Comparison of ENCODE assay signal across 1 cellular context in genomic region chr11:5131584-5132335, GRCh38.
TF ChIP-seq lines count a peak whose summit lies in the region.

No MANE protein-coding gene starts in this region.

TF ChIP-seq in K562, 482 proteins besides CTCF, POLR2A, EP300 and RAD21 (continues in another document):
- TF ChIP-seq NEUROD1 (IDR thresholded peaks at IDR 0.05; ENCODE audit: borderline replicate concordance, low read depth, low read length, partially characterized antibody) (peak; percentile 37), YBX1 (IDR thresholded peaks at IDR 0.05) (no peak), ETV6 (IDR thresholded peaks at IDR 0.05; ENCODE audit: borderline replicate concordance in 1 of 2, low read depth in 2 of 2, low read length in 1 of 2) (no peak), ETV6 (CRISPR knock-in tag; IDR thresholded peaks at IDR 0.05; ENCODE audit: borderline replicate concordance) (no peak), HMGN3 (IDR thresholded peaks at IDR 0.05; ENCODE audit: borderline replicate concordance, extremely low read depth, insufficient read length, low read depth, low read length) (no peak), POLR3G (IDR thresholded peaks at IDR 0.05; ENCODE audit: extremely low read depth, insufficient read length, insufficient replicate concordance) (no peak), NFIC (IDR thresholded peaks at IDR 0.05) (peak; percentile 86), XRCC4 (IDR thresholded peaks at IDR 0.05; ENCODE audit: extremely low read depth, insufficient read depth, insufficient read length) (no peak), ZBTB49 (CRISPR knock-in tag; IDR thresholded peaks at IDR 0.05; ENCODE audit: borderline replicate concordance) (no peak), ATF1 (CRISPR knock-in tag; IDR thresholded peaks at IDR 0.05) (no peak), ATF1 (tag; IDR thresholded peaks at IDR 0.05) (peak; percentile 60; the same call in 1 of the 2 replicates), ZFP30 (CRISPR knock-in tag; IDR thresholded peaks at IDR 0.05; ENCODE audit: borderline replicate concordance) (peak; percentile 53; the same call in 1 of the 2 replicates), CAMTA2 (CRISPR knock-in tag; conservative IDR thresholded peaks at IDR 0.05) (no peak), POLR2G (IDR thresholded peaks at IDR 0.05; ENCODE audit: low read depth, low read length) (no peak), ZNF224 (CRISPR knock-in tag; IDR thresholded peaks at IDR 0.05) (no peak), ZNF507 (tag; conservative IDR thresholded peaks at IDR 0.05) (no peak), SETDB1 (IDR thresholded peaks at IDR 0.05; ENCODE audit: low read length) (no peak), ID3 (CRISPR knock-in tag; IDR thresholded peaks at IDR 0.05) (no peak), ID3 (tag; IDR thresholded peaks at IDR 0.05) (peak; percentile 66), ARID1B (IDR thresholded peaks at IDR 0.05) (peak; percentile 96), HOMEZ (CRISPR knock-in tag; IDR thresholded peaks at IDR 0.05) (no peak), ZNF121 (CRISPR knock-in tag; conservative IDR thresholded peaks at IDR 0.05) (no peak), RFX1 (IDR thresholded peaks at IDR 0.05) (no peak), ZC3H8 (IDR thresholded peaks at IDR 0.05) (no peak), MAFF (IDR thresholded peaks at IDR 0.05; ENCODE audit: low read length) (no peak), KLF6 (CRISPR knock-in tag; IDR thresholded peaks at IDR 0.05; ENCODE audit: borderline replicate concordance) (no peak), RBM25 (IDR thresholded peaks at IDR 0.05; ENCODE audit: low read depth, low read length, severe bottlenecking) (no peak), ZNF584 (CRISPR knock-in tag; IDR thresholded peaks at IDR 0.05; ENCODE audit: low read depth) (no peak), HDAC2 (IDR thresholded peaks at IDR 0.05) (peak; percentile 63; the same call in 1 of the 2 replicates), PTTG1 (tag; IDR thresholded peaks at IDR 0.05; ENCODE audit: low read depth) (no peak), NR3C1 (CRISPR knock-in tag; IDR thresholded peaks at IDR 0.05) (no peak), TAF9B (IDR thresholded peaks at IDR 0.05; ENCODE audit: partially characterized antibody) (peak; percentile 49), TAF15 (IDR thresholded peaks at IDR 0.05; ENCODE audit: low read depth, low read length) (no peak), ZC3H4 (CRISPR knock-in tag; IDR thresholded peaks at IDR 0.05; ENCODE audit: borderline replicate concordance) (no peak), POLR2AphosphoS5 (IDR thresholded peaks at IDR 0.05; ENCODE audit: control insufficient read depth, insufficient read depth, low read depth, low read length) (peak; percentile 93; the same call in 1 of the 2 replicates), BHLHE40 (IDR thresholded peaks at IDR 0.05; ENCODE audit: low read length) (peak; percentile 69), KLF13 (tag; IDR thresholded peaks at IDR 0.05; ENCODE audit: borderline replicate concordance, low read depth) (no peak), KDM1A (IDR thresholded peaks at IDR 0.05) (peak; percentile 79 to 88), LEF1 (IDR thresholded peaks at IDR 0.05) (peak; percentile 86), SMAD1 (IDR thresholded peaks at IDR 0.05; ENCODE audit: low read depth, low read length, partially characterized antibody) (peak; percentile 67), TRIM24 (IDR thresholded peaks at IDR 0.05) (peak; percentile 66 to 89; a peak in 3 of 4 replicates), NR2C2 (CRISPR knock-in tag; IDR thresholded peaks at IDR 0.05) (no peak), NR2C2 (tag; IDR thresholded peaks at IDR 0.05) (0 out of 2 replicates have a peak, but pooled peaks have one; percentile 21), ZNF316 (IDR thresholded peaks at IDR 0.05) (no peak), HSF4 (CRISPR knock-in tag; IDR thresholded peaks at IDR 0.05; ENCODE audit: borderline replicate concordance) (0 out of 2 replicates have a peak, but pooled peaks have one; percentile 54), ZNF561 (CRISPR knock-in tag; conservative IDR thresholded peaks at IDR 0.05) (no peak), POLR2B (IDR thresholded peaks at IDR 0.05; ENCODE audit: low read depth, partially characterized antibody) (no peak), CBX3 (IDR thresholded peaks at IDR 0.05; ENCODE audit: borderline replicate concordance in 1 of 2, low read length in 2 of 2) (peak in 1 of 2 experiments; percentile 85; a peak in 2 of 3 replicates)
- TF ChIP-seq, protein P1, sequence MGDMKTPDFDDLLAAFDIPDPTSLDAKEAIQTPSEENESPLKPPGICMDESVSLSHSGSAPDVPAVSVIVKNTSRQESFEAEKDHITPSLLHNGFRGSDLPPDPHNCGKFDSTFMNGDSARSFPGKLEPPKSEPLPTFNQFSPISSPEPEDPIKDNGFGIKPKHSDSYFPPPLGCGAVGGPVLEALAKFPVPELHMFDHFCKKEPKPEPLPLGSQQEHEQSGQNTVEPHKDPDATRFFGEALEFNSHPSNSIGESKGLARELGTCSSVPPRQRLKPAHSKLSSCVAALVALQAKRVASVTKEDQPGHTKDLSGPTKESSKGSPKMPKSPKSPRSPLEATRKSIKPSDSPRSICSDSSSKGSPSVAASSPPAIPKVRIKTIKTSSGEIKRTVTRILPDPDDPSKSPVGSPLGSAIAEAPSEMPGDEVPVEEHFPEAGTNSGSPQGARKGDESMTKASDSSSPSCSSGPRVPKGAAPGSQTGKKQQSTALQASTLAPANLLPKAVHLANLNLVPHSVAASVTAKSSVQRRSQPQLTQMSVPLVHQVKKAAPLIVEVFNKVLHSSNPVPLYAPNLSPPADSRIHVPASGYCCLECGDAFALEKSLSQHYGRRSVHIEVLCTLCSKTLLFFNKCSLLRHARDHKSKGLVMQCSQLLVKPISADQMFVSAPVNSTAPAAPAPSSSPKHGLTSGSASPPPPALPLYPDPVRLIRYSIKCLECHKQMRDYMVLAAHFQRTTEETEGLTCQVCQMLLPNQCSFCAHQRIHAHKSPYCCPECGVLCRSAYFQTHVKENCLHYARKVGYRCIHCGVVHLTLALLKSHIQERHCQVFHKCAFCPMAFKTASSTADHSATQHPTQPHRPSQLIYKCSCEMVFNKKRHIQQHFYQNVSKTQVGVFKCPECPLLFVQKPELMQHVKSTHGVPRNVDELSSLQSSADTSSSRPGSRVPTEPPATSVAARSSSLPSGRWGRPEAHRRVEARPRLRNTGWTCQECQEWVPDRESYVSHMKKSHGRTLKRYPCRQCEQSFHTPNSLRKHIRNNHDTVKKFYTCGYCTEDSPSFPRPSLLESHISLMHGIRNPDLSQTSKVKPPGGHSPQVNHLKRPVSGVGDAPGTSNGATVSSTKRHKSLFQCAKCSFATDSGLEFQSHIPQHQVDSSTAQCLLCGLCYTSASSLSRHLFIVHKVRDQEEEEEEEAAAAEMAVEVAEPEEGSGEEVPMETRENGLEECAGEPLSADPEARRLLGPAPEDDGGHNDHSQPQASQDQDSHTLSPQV (IDR thresholded peaks at IDR 0.05) = peak; percentile 97
- TF ChIP-seq, protein P2, sequence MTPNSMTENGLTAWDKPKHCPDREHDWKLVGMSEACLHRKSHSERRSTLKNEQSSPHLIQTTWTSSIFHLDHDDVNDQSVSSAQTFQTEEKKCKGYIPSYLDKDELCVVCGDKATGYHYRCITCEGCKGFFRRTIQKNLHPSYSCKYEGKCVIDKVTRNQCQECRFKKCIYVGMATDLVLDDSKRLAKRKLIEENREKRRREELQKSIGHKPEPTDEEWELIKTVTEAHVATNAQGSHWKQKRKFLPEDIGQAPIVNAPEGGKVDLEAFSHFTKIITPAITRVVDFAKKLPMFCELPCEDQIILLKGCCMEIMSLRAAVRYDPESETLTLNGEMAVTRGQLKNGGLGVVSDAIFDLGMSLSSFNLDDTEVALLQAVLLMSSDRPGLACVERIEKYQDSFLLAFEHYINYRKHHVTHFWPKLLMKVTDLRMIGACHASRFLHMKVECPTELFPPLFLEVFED (CRISPR knock-in tag; conservative IDR thresholded peaks at IDR 0.05) = no peak
- TF ChIP-seq, protein P3, sequence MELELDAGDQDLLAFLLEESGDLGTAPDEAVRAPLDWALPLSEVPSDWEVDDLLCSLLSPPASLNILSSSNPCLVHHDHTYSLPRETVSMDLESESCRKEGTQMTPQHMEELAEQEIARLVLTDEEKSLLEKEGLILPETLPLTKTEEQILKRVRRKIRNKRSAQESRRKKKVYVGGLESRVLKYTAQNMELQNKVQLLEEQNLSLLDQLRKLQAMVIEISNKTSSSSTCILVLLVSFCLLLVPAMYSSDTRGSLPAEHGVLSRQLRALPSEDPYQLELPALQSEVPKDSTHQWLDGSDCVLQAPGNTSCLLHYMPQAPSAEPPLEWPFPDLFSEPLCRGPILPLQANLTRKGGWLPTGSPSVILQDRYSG (tag; conservative IDR thresholded peaks at IDR 0.05; ENCODE audit: low read depth) = peak; percentile 74; the same call in 1 of the 2 replicates
- TF ChIP-seq, protein P4, sequence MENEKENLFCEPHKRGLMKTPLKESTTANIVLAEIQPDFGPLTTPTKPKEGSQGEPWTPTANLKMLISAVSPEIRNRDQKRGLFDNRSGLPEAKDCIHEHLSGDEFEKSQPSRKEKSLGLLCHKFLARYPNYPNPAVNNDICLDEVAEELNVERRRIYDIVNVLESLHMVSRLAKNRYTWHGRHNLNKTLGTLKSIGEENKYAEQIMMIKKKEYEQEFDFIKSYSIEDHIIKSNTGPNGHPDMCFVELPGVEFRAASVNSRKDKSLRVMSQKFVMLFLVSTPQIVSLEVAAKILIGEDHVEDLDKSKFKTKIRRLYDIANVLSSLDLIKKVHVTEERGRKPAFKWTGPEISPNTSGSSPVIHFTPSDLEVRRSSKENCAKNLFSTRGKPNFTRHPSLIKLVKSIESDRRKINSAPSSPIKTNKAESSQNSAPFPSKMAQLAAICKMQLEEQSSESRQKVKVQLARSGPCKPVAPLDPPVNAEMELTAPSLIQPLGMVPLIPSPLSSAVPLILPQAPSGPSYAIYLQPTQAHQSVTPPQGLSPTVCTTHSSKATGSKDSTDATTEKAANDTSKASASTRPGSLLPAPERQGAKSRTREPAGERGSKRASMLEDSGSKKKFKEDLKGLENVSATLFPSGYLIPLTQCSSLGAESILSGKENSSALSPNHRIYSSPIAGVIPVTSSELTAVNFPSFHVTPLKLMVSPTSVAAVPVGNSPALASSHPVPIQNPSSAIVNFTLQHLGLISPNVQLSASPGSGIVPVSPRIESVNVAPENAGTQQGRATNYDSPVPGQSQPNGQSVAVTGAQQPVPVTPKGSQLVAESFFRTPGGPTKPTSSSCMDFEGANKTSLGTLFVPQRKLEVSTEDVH (IDR thresholded peaks at IDR 0.05; ENCODE audit: low read depth, partially characterized antibody) = no peak
- TF ChIP-seq, protein P5, sequence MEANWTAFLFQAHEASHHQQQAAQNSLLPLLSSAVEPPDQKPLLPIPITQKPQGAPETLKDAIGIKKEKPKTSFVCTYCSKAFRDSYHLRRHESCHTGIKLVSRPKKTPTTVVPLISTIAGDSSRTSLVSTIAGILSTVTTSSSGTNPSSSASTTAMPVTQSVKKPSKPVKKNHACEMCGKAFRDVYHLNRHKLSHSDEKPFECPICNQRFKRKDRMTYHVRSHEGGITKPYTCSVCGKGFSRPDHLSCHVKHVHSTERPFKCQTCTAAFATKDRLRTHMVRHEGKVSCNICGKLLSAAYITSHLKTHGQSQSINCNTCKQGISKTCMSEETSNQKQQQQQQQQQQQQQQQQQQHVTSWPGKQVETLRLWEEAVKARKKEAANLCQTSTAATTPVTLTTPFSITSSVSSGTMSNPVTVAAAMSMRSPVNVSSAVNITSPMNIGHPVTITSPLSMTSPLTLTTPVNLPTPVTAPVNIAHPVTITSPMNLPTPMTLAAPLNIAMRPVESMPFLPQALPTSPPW (CRISPR knock-in tag; IDR thresholded peaks at IDR 0.05) = no peak
- TF ChIP-seq, protein P6, sequence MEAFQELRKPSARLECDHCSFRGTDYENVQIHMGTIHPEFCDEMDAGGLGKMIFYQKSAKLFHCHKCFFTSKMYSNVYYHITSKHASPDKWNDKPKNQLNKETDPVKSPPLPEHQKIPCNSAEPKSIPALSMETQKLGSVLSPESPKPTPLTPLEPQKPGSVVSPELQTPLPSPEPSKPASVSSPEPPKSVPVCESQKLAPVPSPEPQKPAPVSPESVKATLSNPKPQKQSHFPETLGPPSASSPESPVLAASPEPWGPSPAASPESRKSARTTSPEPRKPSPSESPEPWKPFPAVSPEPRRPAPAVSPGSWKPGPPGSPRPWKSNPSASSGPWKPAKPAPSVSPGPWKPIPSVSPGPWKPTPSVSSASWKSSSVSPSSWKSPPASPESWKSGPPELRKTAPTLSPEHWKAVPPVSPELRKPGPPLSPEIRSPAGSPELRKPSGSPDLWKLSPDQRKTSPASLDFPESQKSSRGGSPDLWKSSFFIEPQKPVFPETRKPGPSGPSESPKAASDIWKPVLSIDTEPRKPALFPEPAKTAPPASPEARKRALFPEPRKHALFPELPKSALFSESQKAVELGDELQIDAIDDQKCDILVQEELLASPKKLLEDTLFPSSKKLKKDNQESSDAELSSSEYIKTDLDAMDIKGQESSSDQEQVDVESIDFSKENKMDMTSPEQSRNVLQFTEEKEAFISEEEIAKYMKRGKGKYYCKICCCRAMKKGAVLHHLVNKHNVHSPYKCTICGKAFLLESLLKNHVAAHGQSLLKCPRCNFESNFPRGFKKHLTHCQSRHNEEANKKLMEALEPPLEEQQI (IDR thresholded peaks at IDR 0.05) = peak; percentile 67; the same call in 1 of the 2 replicates
